ENCODE assay signal across 8 cellular contexts in genomic region chr1:159826436-159827101, GRCh38. TPM values are rescaled to one million over a fixed set of nuclear protein-coding genes. Genes with fewer than 3 reads are reported as not detected.
DNase-seq lines count a peak whose midpoint lies in the region; ATAC-seq, FAIRE-seq and TF ChIP-seq lines count a peak whose summit lies in the region.

Gene SLAMF8 (plus strand): TSS chr1:159826873. CDS start chr1:159826899, 26 bp downstream.

- no peaks in the 10 kb centered on the region for H4K20me1 ChIP-seq in hepatocyte (ENCODE audit: insufficient read depth, poor library complexity, severe bottlenecking)

- in situ Hi-C loops in GM13976 (cut with MboI; ENCODE audit: low sequenced_read_pairs, unreplicated experiment) = no loop called here

- TF ChIP-seq CTCF in GM13976 (IDR thresholded peaks at IDR 0.05; ENCODE audit: borderline replicate concordance, control extremely low read depth, extremely low read depth, insufficient read depth, missing control alignments) (no peak), bronchial epithelial cell (IDR thresholded peaks at IDR 0.05; ENCODE audit: insufficient read depth, low read length, severe bottlenecking) (no peak), spleen (IDR thresholded peaks at IDR 0.05 in 8 of 11, conservative IDR thresholded peaks at IDR 0.05 in 3 of 11) (no peak), hepatocyte (IDR thresholded peaks at IDR 0.05; ENCODE audit: poor library complexity) (no peak)

- no peak within 1 kb of the TSS for H2AFZ ChIP-seq in hepatocyte

- intact Hi-C loops in spleen (cut with DNase I; ENCODE audit: low total_unique reads) = no loop called here

- H3K4me1 ChIP-seq in spleen (peaks cover 15 to 74% (median 55%) of the 10 kb centered on the region in 6 donors), hepatocyte (ENCODE audit: insufficient read depth) (no peaks in the 10 kb centered on the region)

- peak; percentile 60 for FAIRE-seq in bronchial epithelial cell (lab: Jason Lieb, UNC)

- H3K79me2 ChIP-seq in hepatocyte = no peaks in the 10 kb centered on the region

- WGBS in spleen, 5 donors = 33 to 53% (median 41%) methylated on average over 11 of the region's 11 CpGs
- 78% methylated on average over 11 of the region's 11 CpGs for WGBS in hepatocyte (ENCODE audit: low lambda C conversion rate, missing lambda C conversion rate)

- no peaks in the 10 kb centered on the region for H3K36me3 ChIP-seq in bronchial epithelial cell (ENCODE audit: control insufficient read depth, insufficient read depth, low read length)
- H3K36me3 ChIP-seq in spleen = no peaks in the 10 kb centered on the region
- no peaks in the 10 kb centered on the region for H3K36me3 ChIP-seq in hepatocyte (replicated peaks; ENCODE audit: insufficient read depth, low read depth)

- H3K27me3 ChIP-seq in bronchial epithelial cell (ENCODE audit: control insufficient read depth, insufficient read depth, low read length) (peaks cover 3% of the 10 kb centered on the region), spleen (replicated peaks in 1 of 7) (no peaks in the 10 kb centered on the region), hepatocyte (peaks cover 14% of the 10 kb centered on the region)

- H3K4me3 ChIP-seq in bronchial epithelial cell (ENCODE audit: low read depth, low read length) (no peak within 1 kb of the TSS), spleen (peak within 1 kb of the TSS in 6 of 8 donors; percentile 14 to 56 (median 24)), hepatocyte (no peak within 1 kb of the TSS)

- H3K9me3 ChIP-seq in spleen (no peaks in the 10 kb centered on the region), hepatocyte (ENCODE audit: low read depth) (no peaks in the 10 kb centered on the region)

- H3K27ac ChIP-seq in spleen (peak within 1 kb of the TSS in 7 of 8 donors; percentile 45 to 78 (median 69)), hepatocyte (no peak within 1 kb of the TSS)

- TF ChIP-seq POLR2A in spleen (IDR thresholded peaks at IDR 0.05) = no peak

- no peak within 1 kb of the TSS for H3K4me2 ChIP-seq in hepatocyte

- H3K9me2 ChIP-seq in hepatocyte (replicated peaks; ENCODE audit: insufficient read depth) = no peaks in the 10 kb centered on the region

- DNase-seq in GM13976 (ENCODE audit: low spot score) (peak; percentile 58), SKM-1 (lab: John Stamatoyannopoulos, UW; ENCODE audit: unreplicated experiment) (peak; percentile 80), bronchial epithelial cell (ENCODE audit: low read depth) (no peak), spleen (peak; percentile 84), DMS153 treated with DMSO at 0.1 percent for 48 hours (lab: John Stamatoyannopoulos, UW; ENCODE audit: unreplicated experiment) (no peak), hepatocyte (ENCODE audit: low spot score) (no peak)

- ATAC-seq in GM18873 (IDR thresholded peaks at IDR 0.05; ENCODE audit: low FRiP score, unreplicated experiment) = no peak
- no peak for ATAC-seq in HG03139 (IDR thresholded peaks at IDR 0.05; ENCODE audit: unreplicated experiment)

RNA-seq across cellular contexts. Expression of gene SLAMF8, which starts in this region (rescaled TPM):
- not detected in 2 replicates for total RNA-seq in bronchial epithelial cell
- total RNA-seq in spleen = 10 to 100 TPM; 13.0 to 40.0 (median 25.2) TPM
- 10 to 100 TPM; 12.9 to 18.7 (median 16.1) TPM for polyA plus RNA-seq in spleen
- total RNA-seq in hepatocyte = 0.52 and 0.57 TPM in 2 replicates
- polyA plus RNA-seq in hepatocyte = 0.47 and 0.74 TPM in 2 replicates

Comparison
In these comparisons a context has a peak if more than half of its experiments do, and no peak if none do; other contexts are left out.
1. DNase-seq: peak in GM13976 (single experiment), SKM-1 (single experiment) and spleen (single experiment); none in bronchial epithelial cell (single experiment), DMS153 treated with DMSO at 0.1 percent for 48 hours (single experiment) and hepatocyte (single experiment).
2. H3K4me3 ChIP-seq: peak in spleen (6 of 8); none in bronchial epithelial cell (single experiment) and hepatocyte (single experiment).